8 cellular contexts compared by ENCODE assay signal in the genomic region with DNA sequence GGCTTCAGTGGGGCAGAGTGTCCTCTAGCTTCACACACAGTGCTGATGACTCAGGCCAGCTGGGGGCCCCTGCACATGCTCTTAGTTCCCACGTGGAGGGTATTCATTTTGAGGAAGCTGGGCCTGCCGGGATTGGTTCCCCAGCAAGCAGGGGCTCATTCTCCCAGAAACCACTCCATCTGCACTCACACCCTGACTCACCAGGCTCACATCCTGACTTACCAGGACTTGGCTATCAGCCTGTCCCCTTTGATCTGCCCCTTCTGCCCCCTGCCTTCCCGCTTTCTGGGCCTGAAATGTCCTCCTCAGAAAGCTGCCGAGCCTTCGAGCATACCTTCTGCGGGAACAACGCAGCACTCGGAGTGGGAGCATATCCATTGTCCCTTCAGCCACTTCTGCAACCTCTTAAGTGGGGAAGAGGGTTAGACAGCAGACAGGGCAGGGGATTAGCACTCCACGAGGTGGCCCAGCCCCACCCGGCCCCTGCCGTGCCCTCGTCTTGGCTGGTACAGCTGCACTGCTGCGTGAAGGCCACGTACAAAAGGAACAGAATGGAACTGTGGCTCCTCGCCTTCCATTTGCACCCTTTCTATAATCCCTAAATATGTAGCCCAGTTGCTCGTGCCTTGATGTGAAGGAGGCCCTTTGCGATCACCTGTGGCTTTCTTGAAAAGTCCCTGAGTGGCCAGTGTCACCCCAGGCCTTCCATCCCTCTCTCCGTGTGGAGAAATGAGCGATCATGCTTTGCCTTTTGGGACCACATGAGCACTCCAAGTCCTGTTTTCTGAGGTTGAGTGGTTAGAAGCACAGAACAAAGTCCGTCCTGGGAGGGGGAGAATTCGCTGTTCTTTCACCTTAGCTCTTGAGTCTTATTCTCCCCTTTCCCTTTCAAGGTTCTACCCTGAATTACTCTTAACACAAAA. TPM values are rescaled to one million over a fixed set of nuclear protein-coding genes. Genes with fewer than 3 reads are reported as not detected.
DNase-seq lines count a peak whose midpoint lies in the region; ATAC-seq lines count a peak whose summit lies in the region.

No MANE protein-coding gene starts in this region.

- no peak for ATAC-seq in HG03139 (IDR thresholded peaks at IDR 0.05; ENCODE audit: unreplicated experiment)
- no peak for ATAC-seq in GM19395 (IDR thresholded peaks at IDR 0.05; ENCODE audit: unreplicated experiment)

- DNase-seq in EL, result peak; percentile 61
- DNase-seq in RPMI7951 (ENCODE audit: low read depth), result peak; percentile 90
- DNase-seq in GM03348 (ENCODE audit: low spot score), result no peak
- no peak for DNase-seq in AG08396 (ENCODE audit: low spot score)

- H3K9me3 ChIP-seq in esophagus (ENCODE audit: control insufficient read depth in 2 of 2, insufficient read depth in 1 of 2, low read depth in 1 of 2, low read length in 1 of 2), result peaks cover 0 to 3% of the 10 kb centered on the region in 2 donors

- no peaks in the 10 kb centered on the region for H3K27me3 ChIP-seq in esophagus (ENCODE audit: control insufficient read depth in 1 of 2, insufficient read depth in 2 of 2, low read length in 2 of 2)
- no peaks in the 10 kb centered on the region for H3K27me3 ChIP-seq in rectal smooth muscle tissue (ENCODE audit: control insufficient read depth, insufficient read depth, low read length)

- peaks cover 3 to 22% of the 10 kb centered on the region in 2 donors for H3K36me3 ChIP-seq in esophagus (ENCODE audit: control insufficient read depth in 2 of 2, insufficient read depth in 2 of 2, low read length in 1 of 2)
- peaks cover 11% of the 10 kb centered on the region for H3K36me3 ChIP-seq in rectal smooth muscle tissue (ENCODE audit: control insufficient read depth, insufficient read depth, low read length)

- peak overlapping the region; percentile 95 to 96 for H3K27ac ChIP-seq in esophagus (ENCODE audit: low read depth in 2 of 2, low read length in 1 of 2)
- peak overlapping the region; percentile 77 for H3K27ac ChIP-seq in rectal smooth muscle tissue (ENCODE audit: low read depth, low read length)

- no peak overlapping the region for H3K4me3 ChIP-seq in esophagus (ENCODE audit: low read depth in 1 of 2, low read length in 2 of 2)
- H3K4me3 ChIP-seq in rectal smooth muscle tissue (ENCODE audit: low read length), result no peak overlapping the region

- 79 to 82% methylated on average over 21 of the region's 21 CpGs for WGBS in esophagus, 2 donors

- H3K9ac ChIP-seq in rectal smooth muscle tissue (ENCODE audit: low read length), result no peak overlapping the region

- peaks cover 11 to 32% of the 10 kb centered on the region in 2 donors for H3K4me1 ChIP-seq in esophagus (ENCODE audit: control insufficient read depth in 2 of 2, insufficient read depth in 2 of 2, low read length in 1 of 2)
- peaks cover 24% of the 10 kb centered on the region for H3K4me1 ChIP-seq in rectal smooth muscle tissue (ENCODE audit: control insufficient read depth, insufficient read depth, low read length)

RNA-seq across cellular contexts. Expression of a gene that starts 26.1 kb away (rescaled TPM):
- 30.4 and 38.6 TPM in 2 replicates for total RNA-seq in RPMI7951 (2014; rRNA removed; shearing (Covaris generic))
- 10 to 100 TPM; 30.9 to 57.6 TPM for polyA plus RNA-seq in esophagus

Comparison
In these comparisons a context has a peak if more than half of its experiments do, and no peak if none do; other contexts are left out.
1. DNase-seq: peak in EL (single experiment) and RPMI7951 (single experiment); none in GM03348 (single experiment) and AG08396 (single experiment).